9 cellular contexts compared by ENCODE assay signal in genomic region chr11:11338304-11338703, GRCh38.
"Had no signal": no experiment of that assay in that cellular context is flagged by ENCODE, and none has a peak within 500 bp of the region (broad histone marks: within the 10 kb centered on the region; RNA-seq: fewer than 3 reads in every experiment).

No MANE protein-coding gene starts in this region.

- H3K4me2 ChIP-seq: GM23338 had no signal

- H3K4me3 ChIP-seq: GM23338, K562 had no signal

- FAIRE-seq: H1, H54, K562 had no signal

- DNase-seq: H9, HCEC 1CT, HFFc6, IMR-90, KG1 had no signal

- H2AFZ ChIP-seq: GM23338 had no signal
